In the genomic region with DNA sequence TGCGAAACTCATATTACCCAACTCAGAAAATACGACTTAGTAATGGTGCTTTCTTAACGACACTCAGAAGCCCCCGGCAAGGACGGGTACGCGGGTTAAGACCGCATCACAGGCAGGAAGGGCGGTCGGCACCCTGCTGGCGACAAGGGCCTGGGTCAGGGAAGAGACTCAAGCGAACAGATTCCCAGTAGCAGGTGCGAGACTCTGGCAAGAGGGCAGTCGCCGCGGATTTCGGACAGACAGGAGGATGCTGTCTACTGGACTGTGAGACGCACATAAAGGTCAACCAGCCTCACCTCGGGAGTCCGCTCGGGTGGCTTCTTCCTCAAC, we compare ENCODE assay signal across 8 cellular contexts. TPM values are rescaled to one million over a fixed set of nuclear protein-coding genes. Genes with fewer than 3 reads are reported as not detected.
DNase-seq lines count a peak whose midpoint lies in the region; ATAC-seq and TF ChIP-seq lines count a peak whose summit lies in the region.

No MANE protein-coding gene starts in this region.

- H3K27ac Mint-ChIP-seq in activated naive CD8-positive, alpha-beta T cell: peak overlapping the region; percentile 97

- no peaks in the 10 kb centered on the region for H3K27me3 Mint-ChIP-seq in activated naive CD8-positive, alpha-beta T cell

- H3K36me3 Mint-ChIP-seq in activated naive CD8-positive, alpha-beta T cell: no peaks in the 10 kb centered on the region

- ATAC-seq in GM19025 (IDR thresholded peaks at IDR 0.05; ENCODE audit: low read depth, unreplicated experiment) (peak; percentile 4), HG03342 (IDR thresholded peaks at IDR 0.05; ENCODE audit: unreplicated experiment) (peak; percentile 23), left ventricle myocardium superior (peak; percentile 42)

- H3K4me1 Mint-ChIP-seq in activated naive CD8-positive, alpha-beta T cell (ENCODE audit: low read depth): peaks cover 29% of the 10 kb centered on the region

- H3K27ac ChIP-seq in C4-2B: peak overlapping the region; percentile 96

- H3K9me3 Mint-ChIP-seq in activated naive CD8-positive, alpha-beta T cell (ENCODE audit: low read depth): no peaks in the 10 kb centered on the region

- H3K4me3 Mint-ChIP-seq in activated naive CD8-positive, alpha-beta T cell: peak overlapping the region; percentile 93

- peak; percentile 72 for DNase-seq in RPMI8226
- DNase-seq in left ventricle myocardium superior: no peak
- peak; percentile 41 for DNase-seq in renal cortical epithelial cell (ENCODE audit: low read depth)
- DNase-seq in NCI-H1694 (lab: John Stamatoyannopoulos, UW): no peak

- intact Hi-C loops in left ventricle myocardium superior (cut with micrococcal nuclease): loop anchor here (10.0 kb wide), 1 partner anchor 160 kb away; the partner anchor contains the start of gene FNIP1

- TF ChIP-seq CTCF in C4-2B (conservative IDR thresholded peaks at IDR 0.05): peak; percentile 19; the same call in 1 of the 2 replicates

RNA-seq across cellular contexts. Expression of gene RAPGEF6, which starts 0.4 kb away (rescaled TPM):
- total RNA-seq in left ventricle myocardium superior: 7.8 TPM
- total RNA-seq in renal cortical epithelial cell: 12.7 and 27.8 TPM in 2 replicates

Comparison
In these comparisons a context has a peak if more than half of its experiments do, and no peak if none do; other contexts are left out.
1. DNase-seq: peak in RPMI8226 (single experiment) and renal cortical epithelial cell (single experiment); none in left ventricle myocardium superior (single experiment) and NCI-H1694 (single experiment).
2. Peak in every context shown above with its lines, with median percentiles within 50 percentile points of each other: ATAC-seq.